ENCODE assay signal across 8 cellular contexts in genomic region chr15:63122002-63122893, GRCh38. TPM values are rescaled to one million over a fixed set of nuclear protein-coding genes. Genes with fewer than 3 reads are reported as not detected.
DNase-seq lines count a peak whose midpoint lies in the region; ATAC-seq and TF ChIP-seq lines count a peak whose summit lies in the region.

No MANE protein-coding gene starts in this region.

- peak overlapping the region; percentile 83; the same call in 1 of the 2 replicates for H2AFZ ChIP-seq in OCI-LY1 (ENCODE audit: low read length)

- H3K79me2 ChIP-seq in OCI-LY1 (ENCODE audit: insufficient read depth, low read length) = no peaks in the 10 kb centered on the region

- peak; percentile 77 to 79 for ATAC-seq in CD4-positive, CD25-positive, alpha-beta regulatory T cell (ENCODE audit: low read depth in 2 of 2)
- ATAC-seq in GM19397 (IDR thresholded peaks at IDR 0.05; ENCODE audit: unreplicated experiment) (peak; percentile 77), HG03558 (IDR thresholded peaks at IDR 0.05; ENCODE audit: extremely low read depth, unreplicated experiment) (peak; percentile 72)

- H3K9me3 Mint-ChIP-seq in CD4-positive, CD25-positive, alpha-beta regulatory T cell = peaks cover 1 to 17% (median 4%) of the 10 kb centered on the region in 7 donors

- H3K9me3 ChIP-seq in CD4-positive, CD25-positive, alpha-beta regulatory T cell (ENCODE audit: control insufficient read depth in 2 of 2, low read length in 2 of 2) = peaks cover 12 to 17% of the 10 kb centered on the region in 2 experiments
- peaks cover 5% of the 10 kb centered on the region; the same call in 1 of the 2 replicates for H3K9me3 ChIP-seq in OCI-LY1 (ENCODE audit: low read length)

- H3K27me3 Mint-ChIP-seq in CD4-positive, CD25-positive, alpha-beta regulatory T cell = peaks cover 4% of the 10 kb centered on the region

- H3F3A ChIP-seq in OCI-LY1 (ENCODE audit: insufficient read depth, low read length) = 0 out of 2 replicates have a peak, but pooled peaks cover 3% of the 10 kb centered on the region

- peak overlapping the region; percentile 63 to 88 (median 88) for H3K27ac Mint-ChIP-seq in CD4-positive, CD25-positive, alpha-beta regulatory T cell

- peaks cover 19% of the 10 kb centered on the region for H3K36me3 Mint-ChIP-seq in CD4-positive, CD25-positive, alpha-beta regulatory T cell

- H3K4me3 ChIP-seq in CD4-positive, CD25-positive, alpha-beta regulatory T cell (ENCODE audit: low read depth, low read length) = peak overlapping the region; percentile 78
- H3K4me3 ChIP-seq in OCI-LY1 (ENCODE audit: low read depth, low read length, poor library complexity, severe bottlenecking) = peak overlapping the region; percentile 88
- peak overlapping the region; percentile 94 for H3K4me3 ChIP-seq in epithelial cell of proximal tubule (ENCODE audit: low read depth, low read length)

- H4K20me1 ChIP-seq in OCI-LY1 (ENCODE audit: insufficient read depth, low read length) = no peaks in the 10 kb centered on the region

- DNase-seq in CD4-positive, CD25-positive, alpha-beta regulatory T cell = peak; percentile 48 to 84 (median 81)
- DNase-seq in activated T-cell treated with anti-CD3 and anti-CD28 coated beads for 48 hours (ENCODE audit: low read depth) = peak; percentile 53
- DNase-seq in epithelial cell of proximal tubule (ENCODE audit: low read depth) = no peak
- peak; percentile 78 for DNase-seq in mucosa of gallbladder (ENCODE audit: low spot score)
- DNase-seq in stimulated activated CD8-positive, alpha-beta memory T cell treated with anti-CD3 and anti-CD28 coated beads, Interleukin-4, amount 100 ng/mL, for 4 hours (ENCODE audit: low read depth in 2 of 2, low spot score in 1 of 2) = peak; percentile 14 to 69

- peak overlapping the region; percentile 87 to 98 (median 96) for H3K4me3 Mint-ChIP-seq in CD4-positive, CD25-positive, alpha-beta regulatory T cell

- peak overlapping the region; percentile 90 for H3K4me2 ChIP-seq in OCI-LY1 (ENCODE audit: low read length)

- peak overlapping the region; percentile 62 for H3K9ac ChIP-seq in OCI-LY1 (ENCODE audit: low read length)

- no peaks in the 10 kb centered on the region for H3K27me3 ChIP-seq in CD4-positive, CD25-positive, alpha-beta regulatory T cell (ENCODE audit: control insufficient read depth, insufficient read depth, low read length)
- H3K27me3 ChIP-seq in OCI-LY1 (ENCODE audit: insufficient read depth, low read length) = no peaks in the 10 kb centered on the region

- H3K9me2 ChIP-seq in OCI-LY1 (ENCODE audit: low read depth, low read length) = no peaks in the 10 kb centered on the region

- H3K4me1 ChIP-seq in CD4-positive, CD25-positive, alpha-beta regulatory T cell (ENCODE audit: control insufficient read depth, insufficient read depth, low read length, poor library complexity, severe bottlenecking) = peaks cover 12% of the 10 kb centered on the region
- peaks cover 7% of the 10 kb centered on the region for H3K4me1 ChIP-seq in OCI-LY1 (ENCODE audit: insufficient read depth, low read length, severe bottlenecking)

- peaks cover 0 to 19% (median 10%) of the 10 kb centered on the region in 4 donors for H3K4me1 Mint-ChIP-seq in CD4-positive, CD25-positive, alpha-beta regulatory T cell

- H3K27ac ChIP-seq in CD4-positive, CD25-positive, alpha-beta regulatory T cell (ENCODE audit: insufficient read depth, low read length, poor library complexity, severe bottlenecking) = peak overlapping the region; percentile 78
- H3K27ac ChIP-seq in OCI-LY1 (ENCODE audit: low read depth, low read length, poor library complexity, severe bottlenecking) = no peak overlapping the region

- H3K36me3 ChIP-seq in CD4-positive, CD25-positive, alpha-beta regulatory T cell (ENCODE audit: control insufficient read depth, insufficient read depth, low read length) = peaks cover 8% of the 10 kb centered on the region
- H3K36me3 ChIP-seq in OCI-LY1 (ENCODE audit: insufficient read depth, low read length) = no peaks in the 10 kb centered on the region; the same call in 1 of the 2 replicates

- TF ChIP-seq CTCF in OCI-LY1 (IDR thresholded peaks at IDR 0.05; ENCODE audit: low read length) (no peak; the same call in 1 of the 2 replicates), epithelial cell of proximal tubule (conservative IDR thresholded peaks at IDR 0.05; ENCODE audit: low read depth, low read length) (peak; percentile 20)

RNA-seq across cellular contexts. Expression of gene LACTB, which starts 0.6 kb away (rescaled TPM):
- total RNA-seq in CD4-positive, CD25-positive, alpha-beta regulatory T cell = 8.5 TPM
- 10 to 100 TPM in 2 of 4 donors, 1 to 10 TPM in 2; 7.5 to 11.8 (median 9.8) TPM for polyA plus RNA-seq in CD4-positive, CD25-positive, alpha-beta regulatory T cell
- 9.7 and 11.2 TPM in 2 replicates for total RNA-seq in epithelial cell of proximal tubule
- 20.7 TPM for total RNA-seq in mucosa of gallbladder

RNA-seq across cellular contexts. Expression of gene RPS27L, which starts 35.0 kb away (rescaled TPM):
- 94.0 TPM for total RNA-seq in CD4-positive, CD25-positive, alpha-beta regulatory T cell
- polyA plus RNA-seq in CD4-positive, CD25-positive, alpha-beta regulatory T cell = 100 to 1,000 TPM; 264 to 422 (median 337) TPM
- total RNA-seq in epithelial cell of proximal tubule = 106 and 231 TPM in 2 replicates
- 179 TPM for total RNA-seq in mucosa of gallbladder
